In genomic region chr10:9076066-9076465, GRCh38 we compare ENCODE assay signal across 15 cellular contexts.
DNase-seq lines count a peak whose midpoint lies in the region; ATAC-seq and TF ChIP-seq lines count a peak whose summit lies in the region.
"Had no signal": no experiment of that assay in that cellular context is flagged by ENCODE, and none has a peak within 500 bp of the region (broad histone marks: within the 10 kb centered on the region; RNA-seq: fewer than 3 reads in every experiment).

No MANE protein-coding gene starts in this region.

- H3K9me3 Mint-ChIP-seq in activated naive CD8-positive, alpha-beta T cell treated with anti-CD3 and anti-CD28 coated beads, Interleukin-2, amount 50 U/mL, for 24 hours: peaks cover 15% of the 10 kb centered on the region
- peaks cover 2% of the 10 kb centered on the region for H3K9me3 Mint-ChIP-seq in stimulated activated effector memory CD8-positive, alpha-beta T cell treated with anti-CD3 and anti-CD28 coated beads, Interleukin-12 subunit alpha, Interleukin-12 subunit beta, amount 100 ng/mL, for 72 hours
- H3K9me3 Mint-ChIP-seq: H9 had no signal

- peaks cover 9% of the 10 kb centered on the region for H3K36me3 Mint-ChIP-seq in activated naive CD8-positive, alpha-beta T cell treated with anti-CD3 and anti-CD28 coated beads, Interleukin-2, amount 50 U/mL, for 24 hours (ENCODE audit: low read depth)
- H3K36me3 Mint-ChIP-seq in stimulated activated effector memory CD8-positive, alpha-beta T cell treated with anti-CD3 and anti-CD28 coated beads, Interleukin-12 subunit alpha, Interleukin-12 subunit beta, amount 100 ng/mL, for 72 hours: no peaks in the 10 kb centered on the region
- H3K36me3 Mint-ChIP-seq: CD4-positive, CD25-positive, alpha-beta regulatory T cell had no signal

- CTCF ChIA-PET in RWPE1 (lab: Yijun Ruan, JAX): no interaction called here

- DNase-seq in activated CD4-positive, alpha-beta T cell treated with anti-CD3 and anti-CD28 coated beads for 48 hours: peak; percentile 43
- DNase-seq in activated CD4-positive, alpha-beta T cell treated with anti-CD3 and anti-CD28 coated beads, Interleukin-2, amount 50 U/mL, for 4 hours: no peak
- DNase-seq in stimulated activated CD4-positive, alpha-beta T cell treated with anti-CD3 and anti-CD28 coated beads, Interleukin-15, amount 100 ng/mL, for 24 hours: peak; percentile 20
- DNase-seq in stimulated activated CD4-positive, alpha-beta T cell treated with anti-CD3 and anti-CD28 coated beads, Interleukin-4, amount 100 ng/mL, for 1 hour: no peak
- DNase-seq in OCI-M1 (lab: John Stamatoyannopoulos, UW): peak; percentile 22
- no peak for DNase-seq in activated naive CD8-positive, alpha-beta T cell treated with anti-CD3 and anti-CD28 coated beads, Interleukin-2, amount 50 U/mL, for 24 hours
- no peak for DNase-seq in RWPE1 (ENCODE audit: low spot score)
- no peak for DNase-seq in stimulated activated effector memory CD8-positive, alpha-beta T cell treated with anti-CD3 and anti-CD28 coated beads, Interleukin-12 subunit alpha, Interleukin-12 subunit beta, amount 100 ng/mL, for 72 hours (ENCODE audit: low spot score in 2 of 2)
- DNase-seq: ACHN; CD4-positive, CD25-positive, alpha-beta regulatory T cell; DMS53; GF-D8; GOT3; H9 had no signal

- no peaks in the 10 kb centered on the region for H3K27me3 Mint-ChIP-seq in activated naive CD8-positive, alpha-beta T cell treated with anti-CD3 and anti-CD28 coated beads, Interleukin-2, amount 50 U/mL, for 24 hours
- H3K27me3 Mint-ChIP-seq: CD4-positive, CD25-positive, alpha-beta regulatory T cell had no signal

- H3K4me1 Mint-ChIP-seq in activated naive CD8-positive, alpha-beta T cell treated with anti-CD3 and anti-CD28 coated beads, Interleukin-2, amount 50 U/mL, for 24 hours: peaks cover 37% of the 10 kb centered on the region
- no peaks in the 10 kb centered on the region for H3K4me1 Mint-ChIP-seq in stimulated activated effector memory CD8-positive, alpha-beta T cell treated with anti-CD3 and anti-CD28 coated beads, Interleukin-12 subunit alpha, Interleukin-12 subunit beta, amount 100 ng/mL, for 72 hours
- H3K4me1 Mint-ChIP-seq: CD4-positive, CD25-positive, alpha-beta regulatory T cell; H9 had no signal

- TF ChIP-seq CTCF in RWPE1 (conservative IDR thresholded peaks at IDR 0.05; ENCODE audit: low read depth): no peak

- H3K4me3 Mint-ChIP-seq in activated naive CD8-positive, alpha-beta T cell treated with anti-CD3 and anti-CD28 coated beads, Interleukin-2, amount 50 U/mL, for 24 hours: no peak overlapping the region
- H3K4me3 Mint-ChIP-seq in stimulated activated effector memory CD8-positive, alpha-beta T cell treated with anti-CD3 and anti-CD28 coated beads, Interleukin-12 subunit alpha, Interleukin-12 subunit beta, amount 100 ng/mL, for 72 hours: no peak overlapping the region
- H3K4me3 Mint-ChIP-seq: CD4-positive, CD25-positive, alpha-beta regulatory T cell; H9 had no signal

- POLR2A ChIA-PET in RWPE1 (lab: Yijun Ruan, JAX; ENCODE audit: low non-redundant PET): no interaction called here

- H3K27ac ChIP-seq in RWPE1: no peak overlapping the region
- H3K27ac ChIP-seq: BLaER1 treated with 17β-estradiol and CSF1 and Interleukin-3, amounts not matched to agents 10 nM and 100 nM had no signal

- H3K27ac Mint-ChIP-seq in activated naive CD8-positive, alpha-beta T cell treated with anti-CD3 and anti-CD28 coated beads, Interleukin-2, amount 50 U/mL, for 24 hours: peak overlapping the region; percentile 47
- H3K27ac Mint-ChIP-seq in stimulated activated effector memory CD8-positive, alpha-beta T cell treated with anti-CD3 and anti-CD28 coated beads, Interleukin-12 subunit alpha, Interleukin-12 subunit beta, amount 100 ng/mL, for 72 hours: no peak overlapping the region
- H3K27ac Mint-ChIP-seq: CD4-positive, CD25-positive, alpha-beta regulatory T cell; H9 had no signal

- ATAC-seq in activated naive CD8-positive, alpha-beta T cell treated with anti-CD3 and anti-CD28 coated beads, Interleukin-2, amount 50 U/mL, for 24 hours: peak; percentile 69
- ATAC-seq in stimulated activated effector memory CD8-positive, alpha-beta T cell treated with anti-CD3 and anti-CD28 coated beads, Interleukin-12 subunit alpha, Interleukin-12 subunit beta, amount 100 ng/mL, for 72 hours: no peak

Comparison
In these comparisons a context has a peak if more than half of its experiments do, and no peak if none do; other contexts are left out.
1. DNase-seq: peak in activated CD4-positive, alpha-beta T cell treated with anti-CD3 and anti-CD28 coated beads for 48 hours (single experiment), stimulated activated CD4-positive, alpha-beta T cell treated with anti-CD3 and anti-CD28 coated beads, Interleukin-15, amount 100 ng/mL, for 24 hours (single experiment) and OCI-M1 (single experiment); none in activated CD4-positive, alpha-beta T cell treated with anti-CD3 and anti-CD28 coated beads, Interleukin-2, amount 50 U/mL, for 4 hours (0 of 2), stimulated activated CD4-positive, alpha-beta T cell treated with anti-CD3 and anti-CD28 coated beads, Interleukin-4, amount 100 ng/mL, for 1 hour (single experiment), activated naive CD8-positive, alpha-beta T cell treated with anti-CD3 and anti-CD28 coated beads, Interleukin-2, amount 50 U/mL, for 24 hours (single experiment), RWPE1 (single experiment) and stimulated activated effector memory CD8-positive, alpha-beta T cell treated with anti-CD3 and anti-CD28 coated beads, Interleukin-12 subunit alpha, Interleukin-12 subunit beta, amount 100 ng/mL, for 72 hours (0 of 2).